Comparison of ENCODE assay signal across 8 cellular contexts in the genomic region with DNA sequence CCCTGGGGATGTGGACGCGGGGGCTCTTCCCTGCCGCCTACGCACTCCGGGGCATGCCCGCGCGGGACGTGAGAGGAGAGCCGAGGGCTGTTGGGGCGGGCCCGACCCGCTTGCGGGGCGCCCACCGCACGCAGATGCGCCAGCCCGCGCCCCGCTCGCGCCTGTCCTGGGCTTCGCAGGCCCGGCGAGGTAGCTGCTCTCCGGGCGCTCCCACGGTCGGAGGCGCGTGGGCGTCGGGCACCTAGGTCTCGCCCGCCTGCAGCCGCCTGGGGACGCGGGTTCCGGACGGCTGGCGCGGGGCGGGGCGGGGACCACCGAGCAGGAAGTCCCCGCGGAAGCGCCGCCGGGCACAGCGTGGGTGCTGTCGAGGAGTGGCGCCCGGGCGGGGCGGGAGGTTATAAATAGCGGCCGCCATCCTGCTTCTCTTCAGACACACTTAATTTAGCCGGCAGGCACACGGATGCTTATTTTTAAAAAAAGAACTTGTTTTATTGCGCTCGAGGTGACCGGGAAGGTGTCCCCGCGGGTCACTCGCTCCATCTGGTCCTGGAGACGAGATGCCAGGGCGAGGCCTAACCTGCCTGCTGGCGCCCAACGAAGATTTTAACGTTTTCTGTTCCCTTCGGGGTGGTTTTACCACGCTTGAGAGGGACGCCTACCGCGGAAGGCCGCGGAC. TPM values are rescaled to one million over a fixed set of nuclear protein-coding genes. Genes with fewer than 3 reads are reported as not detected.
A peak's percentile ranks its signal among the peaks of the same experiment; 100 is the strongest.
DNase-seq lines count a peak whose midpoint lies in the region; ATAC-seq and TF ChIP-seq lines count a peak whose summit lies in the region.

No MANE protein-coding gene starts in this region.

- H3K9me3 Mint-ChIP-seq in activated naive CD4-positive, alpha-beta T cell treated with anti-CD3 and anti-CD28 coated beads, Interleukin-2, amount 50 U/mL, for 72 hours, result no peaks in the 10 kb centered on the region

- no peaks in the 10 kb centered on the region for H3K36me3 ChIP-seq in kidney epithelial cell (ENCODE audit: control insufficient read depth, insufficient read depth, low read length)

- peaks cover 25% of the 10 kb centered on the region for H3K27me3 ChIP-seq in kidney epithelial cell (ENCODE audit: control insufficient read depth, insufficient read depth, low read length)

- peaks cover 0 to 4% of the 10 kb centered on the region in 2 donors for H3K36me3 Mint-ChIP-seq in activated naive CD4-positive, alpha-beta T cell treated with anti-CD3 and anti-CD28 coated beads, Interleukin-2, amount 50 U/mL, for 72 hours

- peak; percentile 18 for DNase-seq in GDM1 (lab: John Stamatoyannopoulos, UW)
- DNase-seq in NCI-H69 (lab: John Stamatoyannopoulos, UW), result peak; percentile 1
- DNase-seq in activated naive CD4-positive, alpha-beta T cell treated with anti-CD3 and anti-CD28 coated beads, Interleukin-2, amount 50 U/mL, for 72 hours (ENCODE audit: low spot score in 2 of 2), result peak in 1 of 2 donors; percentile 46
- no peak for DNase-seq in kidney epithelial cell (ENCODE audit: low read depth)
- DNase-seq in stimulated activated CD8-positive, alpha-beta memory T cell treated with anti-CD3 and anti-CD28 coated beads, Interleukin-4, amount 100 ng/mL, for 24 hours (ENCODE audit: low read depth), result peak; percentile 47
- DNase-seq in GOT3 (lab: John Stamatoyannopoulos, UW), result no peak
- no peak for DNase-seq in LoVo (ENCODE audit: low spot score)

- no peak overlapping the region for H3K27ac Mint-ChIP-seq in activated naive CD4-positive, alpha-beta T cell treated with anti-CD3 and anti-CD28 coated beads, Interleukin-2, amount 50 U/mL, for 72 hours

- no peak for TF ChIP-seq CTCF in kidney epithelial cell (IDR thresholded peaks at IDR 0.05; ENCODE audit: insufficient read depth, low read length, poor library complexity, severe bottlenecking)

- peak; percentile 57 for ATAC-seq in GM21825 (IDR thresholded peaks at IDR 0.05; ENCODE audit: unreplicated experiment)
- peak; percentile 65 to 66 for ATAC-seq in activated naive CD4-positive, alpha-beta T cell treated with anti-CD3 and anti-CD28 coated beads, Interleukin-2, amount 50 U/mL, for 72 hours

- peak overlapping the region; percentile 44 for H3K4me3 ChIP-seq in kidney epithelial cell (ENCODE audit: low read depth, low read length)

RNA-seq across cellular contexts. Expression of a gene that starts 0.6 kb away (rescaled TPM):
- total RNA-seq in activated naive CD4-positive, alpha-beta T cell treated with anti-CD3 and anti-CD28 coated beads, Interleukin-2, amount 50 U/mL, for 72 hours, result under 1 TPM in 1 of 2 donors, not detected in 1; 0.45 TPM
- total RNA-seq in kidney epithelial cell, result 0.96 and 1.0 TPM in 2 replicates

RNA-seq across cellular contexts. Expression of a gene that starts 31.3 kb away (rescaled TPM):
- 1 to 10 TPM; 1.5 to 2.7 TPM for total RNA-seq in activated naive CD4-positive, alpha-beta T cell treated with anti-CD3 and anti-CD28 coated beads, Interleukin-2, amount 50 U/mL, for 72 hours
- total RNA-seq in kidney epithelial cell, result 8.6 and 8.8 TPM in 2 replicates

Comparison
In these comparisons a context has a peak if more than half of its experiments do, and no peak if none do; other contexts are left out.
1. DNase-seq: peak in GDM1 (single experiment), NCI-H69 (single experiment) and stimulated activated CD8-positive, alpha-beta memory T cell treated with anti-CD3 and anti-CD28 coated beads, Interleukin-4, amount 100 ng/mL, for 24 hours (single experiment); none in kidney epithelial cell (single experiment), GOT3 (single experiment) and LoVo (single experiment).